1 cellular context compared by ENCODE assay signal in the genomic region with DNA sequence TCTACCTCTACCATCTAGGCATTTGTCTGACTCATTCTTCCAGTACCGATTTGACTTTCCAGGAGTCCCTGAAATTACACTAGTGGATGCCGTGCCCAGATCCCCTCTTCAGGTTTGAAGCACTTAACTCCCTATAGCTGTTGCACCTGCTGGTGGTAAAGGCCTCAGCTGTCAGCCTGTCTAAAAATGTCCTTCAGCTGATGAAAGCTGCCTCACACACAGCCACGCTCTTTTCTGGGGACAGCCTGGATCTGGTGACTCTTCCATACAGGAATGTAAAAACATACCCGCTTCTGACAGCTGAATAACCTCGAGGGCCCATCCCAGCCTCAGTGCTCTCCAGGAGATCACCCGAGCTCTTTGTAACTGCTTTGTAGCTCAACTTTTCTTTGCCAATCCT.
TF ChIP-seq lines count a peak whose summit lies in the region.

No MANE protein-coding gene starts in this region.

TF ChIP-seq in H1, 55 proteins besides CTCF, POLR2A, EP300 and RAD21 (continued from another document):
- TF ChIP-seq GTF2F1 (IDR thresholded peaks at IDR 0.05; ENCODE audit: borderline replicate concordance, low read depth, low read length) (no peak), SP1 (IDR thresholded peaks at IDR 0.05; ENCODE audit: low read depth, low read length) (no peak), SP2 (IDR thresholded peaks at IDR 0.05; ENCODE audit: low read length) (no peak), CREB1 (IDR thresholded peaks at IDR 0.05) (no peak), CBX8 (IDR thresholded peaks at IDR 0.05; ENCODE audit: borderline replicate concordance, low read depth, low read length) (no peak), CHD1 (IDR thresholded peaks at IDR 0.05; ENCODE audit: low read depth, low read length) (no peak), RBBP5 (IDR thresholded peaks at IDR 0.05; ENCODE audit: borderline replicate concordance, low read depth, low read length) (no peak), TBP (IDR thresholded peaks at IDR 0.05; ENCODE audit: low read depth, low read length) (no peak), SP4 (IDR thresholded peaks at IDR 0.05; ENCODE audit: low read length) (no peak)
- TF ChIP-seq, protein P1, sequence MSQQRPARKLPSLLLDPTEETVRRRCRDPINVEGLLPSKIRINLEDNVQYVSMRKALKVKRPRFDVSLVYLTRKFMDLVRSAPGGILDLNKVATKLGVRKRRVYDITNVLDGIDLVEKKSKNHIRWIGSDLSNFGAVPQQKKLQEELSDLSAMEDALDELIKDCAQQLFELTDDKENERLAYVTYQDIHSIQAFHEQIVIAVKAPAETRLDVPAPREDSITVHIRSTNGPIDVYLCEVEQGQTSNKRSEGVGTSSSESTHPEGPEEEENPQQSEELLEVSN (IDR thresholded peaks at IDR 0.05) = no peak
